In the genomic region with DNA sequence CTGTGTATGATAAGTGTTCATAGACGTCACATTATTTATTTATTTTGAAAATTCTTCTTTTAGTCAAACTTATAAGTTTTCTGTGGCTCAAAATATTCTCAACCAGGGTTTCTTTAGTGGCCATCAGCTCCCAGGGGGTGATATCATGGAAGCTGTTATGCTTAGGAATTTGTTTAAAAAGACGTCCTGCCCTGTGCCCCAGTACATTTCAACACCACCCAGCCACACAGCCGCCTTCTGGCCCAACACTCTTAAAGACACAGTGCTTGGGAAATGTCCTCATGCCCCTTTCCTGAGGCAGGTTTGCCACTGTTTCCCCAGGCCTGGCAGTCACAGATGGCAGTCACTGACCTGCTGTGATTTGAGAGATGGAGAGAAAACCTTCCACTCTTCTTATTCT, we compare ENCODE assay signal across 2 cellular contexts.
TF ChIP-seq lines count a peak whose summit lies in the region.

No MANE protein-coding gene starts in this region.

TF ChIP-seq in H1, 55 proteins besides CTCF, POLR2A, EP300 and RAD21:
- TF ChIP-seq POU5F1 (IDR thresholded peaks at IDR 0.05; ENCODE audit: low read depth, low read length) (no peak), TCF12 (IDR thresholded peaks at IDR 0.05; ENCODE audit: low read depth, low read length) (no peak), SIRT6 (IDR thresholded peaks at IDR 0.05; ENCODE audit: low read length) (no peak), TAF7 (optimal IDR thresholded peaks at IDR 0.05; ENCODE audit: borderline replicate concordance, low read depth, low read length) (no peak), CHD2 (IDR thresholded peaks at IDR 0.05; ENCODE audit: low read length) (no peak), SIX5 (IDR thresholded peaks at IDR 0.05; ENCODE audit: low read depth, low read length) (no peak)

TF ChIP-seq in liver, 16 proteins besides CTCF, POLR2A, EP300 and RAD21:
- TF ChIP-seq, protein P1, sequence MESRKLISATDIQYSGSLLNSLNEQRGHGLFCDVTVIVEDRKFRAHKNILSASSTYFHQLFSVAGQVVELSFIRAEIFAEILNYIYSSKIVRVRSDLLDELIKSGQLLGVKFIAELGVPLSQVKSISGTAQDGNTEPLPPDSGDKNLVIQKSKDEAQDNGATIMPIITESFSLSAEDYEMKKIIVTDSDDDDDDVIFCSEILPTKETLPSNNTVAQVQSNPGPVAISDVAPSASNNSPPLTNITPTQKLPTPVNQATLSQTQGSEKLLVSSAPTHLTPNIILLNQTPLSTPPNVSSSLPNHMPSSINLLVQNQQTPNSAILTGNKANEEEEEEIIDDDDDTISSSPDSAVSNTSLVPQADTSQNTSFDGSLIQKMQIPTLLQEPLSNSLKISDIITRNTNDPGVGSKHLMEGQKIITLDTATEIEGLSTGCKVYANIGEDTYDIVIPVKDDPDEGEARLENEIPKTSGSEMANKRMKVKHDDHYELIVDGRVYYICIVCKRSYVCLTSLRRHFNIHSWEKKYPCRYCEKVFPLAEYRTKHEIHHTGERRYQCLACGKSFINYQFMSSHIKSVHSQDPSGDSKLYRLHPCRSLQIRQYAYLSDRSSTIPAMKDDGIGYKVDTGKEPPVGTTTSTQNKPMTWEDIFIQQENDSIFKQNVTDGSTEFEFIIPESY (IDR thresholded peaks at IDR 0.05) = no peak
- TF ChIP-seq ATF3 (IDR thresholded peaks at IDR 0.05) = no peak
- no peak for TF ChIP-seq MAX (IDR thresholded peaks at IDR 0.05)
- TF ChIP-seq TAF1 (conservative IDR thresholded peaks at IDR 0.05) = no peak
- TF ChIP-seq RXRA (IDR thresholded peaks at IDR 0.05) = peak; percentile 42 to 49
- peak; percentile 25 for TF ChIP-seq YY1 (IDR thresholded peaks at IDR 0.05)
- TF ChIP-seq REST (IDR thresholded peaks at IDR 0.05) = no peak
- TF ChIP-seq FOXA2 (IDR thresholded peaks at IDR 0.05) = no peak
- TF ChIP-seq FOXA1 (IDR thresholded peaks at IDR 0.05) = no peak
- TF ChIP-seq GABPA (IDR thresholded peaks at IDR 0.05 in 1 of 2, conservative IDR thresholded peaks at IDR 0.05 in 1 of 2) = no peak
- no peak for TF ChIP-seq HNF4G (IDR thresholded peaks at IDR 0.05)
- peak; percentile 48 to 59 for TF ChIP-seq HNF4A (conservative IDR thresholded peaks at IDR 0.05)
- TF ChIP-seq JUND (IDR thresholded peaks at IDR 0.05) = no peak
- TF ChIP-seq SP1 (IDR thresholded peaks at IDR 0.05) = no peak
- no peak for TF ChIP-seq NR2F2 (IDR thresholded peaks at IDR 0.05)
- no peak for TF ChIP-seq EGR1 (IDR thresholded peaks at IDR 0.05; ENCODE audit: low read depth in 2 of 2)
